Comparison of ENCODE assay signal across 6 cellular contexts in genomic region chr16:3458852-3459361, GRCh38. TPM values are rescaled to one million over a fixed set of nuclear protein-coding genes. Genes with fewer than 3 reads are reported as not detected.
DNase-seq lines count a peak whose midpoint lies in the region; ATAC-seq and FAIRE-seq lines count a peak whose summit lies in the region.

No MANE protein-coding gene starts in this region.

- peak overlapping the region; percentile 82 for H3K4me3 Mint-ChIP-seq in activated CD4-positive, alpha-beta T cell treated with anti-CD3 and anti-CD28 coated beads for 36 hours
- H3K4me3 Mint-ChIP-seq in activated naive CD8-positive, alpha-beta T cell treated with anti-CD3 and anti-CD28 coated beads for 36 hours, result peak overlapping the region; percentile 79

- H3K4me1 Mint-ChIP-seq in activated CD4-positive, alpha-beta T cell treated with anti-CD3 and anti-CD28 coated beads for 36 hours, result peaks cover 45% of the 10 kb centered on the region
- H3K4me1 Mint-ChIP-seq in activated naive CD8-positive, alpha-beta T cell treated with anti-CD3 and anti-CD28 coated beads for 36 hours, result peaks cover 43% of the 10 kb centered on the region

- intact Hi-C loops in activated CD4-positive, alpha-beta T cell treated with anti-CD3 and anti-CD28 coated beads for 36 hours (cut with DNase I, micrococcal nuclease), result loop anchor here (1.0 to 5.0 kb wide), 6 partner anchors 42 to 195 kb away; partner anchors contain the start of genes CLUAP1 (in 2 of the 2), ZNF174 (in 2 of the 2), ZSCAN32 (in 2 of the 2) and NLRC3 (in 1 of the 2)

- H2BK120ac ChIP-seq in mesendoderm (ENCODE audit: low read depth, low read length), result no peak overlapping the region

- no CpG with 5 or more reads among the region's 10 CpGs for WGBS in mesendoderm (ENCODE audit: extremely low coverage, insufficient coverage, low lambda C conversion rate)

- peak overlapping the region; percentile 86 for H3K27ac Mint-ChIP-seq in activated CD4-positive, alpha-beta T cell treated with anti-CD3 and anti-CD28 coated beads for 36 hours
- H3K27ac Mint-ChIP-seq in activated naive CD8-positive, alpha-beta T cell treated with anti-CD3 and anti-CD28 coated beads for 36 hours, result peak overlapping the region; percentile 88

- no peak overlapping the region for H4K8ac ChIP-seq in mesendoderm (ENCODE audit: low read depth, low read length)

- peak overlapping the region; percentile 93 for H3K27ac ChIP-seq in mesendoderm (ENCODE audit: low read depth, low read length)

- peak overlapping the region; percentile 58 for H3K4ac ChIP-seq in mesendoderm (ENCODE audit: low read depth, low read length)

- no peaks in the 10 kb centered on the region for H3K36me3 Mint-ChIP-seq in activated CD4-positive, alpha-beta T cell treated with anti-CD3 and anti-CD28 coated beads for 36 hours (ENCODE audit: low read depth)
- H3K36me3 Mint-ChIP-seq in activated naive CD8-positive, alpha-beta T cell treated with anti-CD3 and anti-CD28 coated beads for 36 hours, result peaks cover 2% of the 10 kb centered on the region

- H3K4me2 ChIP-seq in mesendoderm (ENCODE audit: low read length), result peak overlapping the region; percentile 86

- no peaks in the 10 kb centered on the region for H3K9me3 Mint-ChIP-seq in activated CD4-positive, alpha-beta T cell treated with anti-CD3 and anti-CD28 coated beads for 36 hours (ENCODE audit: low read depth)
- H3K9me3 Mint-ChIP-seq in activated naive CD8-positive, alpha-beta T cell treated with anti-CD3 and anti-CD28 coated beads for 36 hours, result no peaks in the 10 kb centered on the region

- H2AK5ac ChIP-seq in mesendoderm (ENCODE audit: low read length), result peak overlapping the region; percentile 29

- H3K27me3 ChIP-seq in mesendoderm (ENCODE audit: insufficient read depth, low read length, poor library complexity), result no peaks in the 10 kb centered on the region

- H3K9ac ChIP-seq in mesendoderm (ENCODE audit: low read length), result peak overlapping the region; percentile 97

- ATAC-seq in activated CD4-positive, alpha-beta T cell treated with anti-CD3 and anti-CD28 coated beads for 36 hours, result peak; percentile 4

- H3K27me3 Mint-ChIP-seq in activated CD4-positive, alpha-beta T cell treated with anti-CD3 and anti-CD28 coated beads for 36 hours, result no peaks in the 10 kb centered on the region
- no peaks in the 10 kb centered on the region for H3K27me3 Mint-ChIP-seq in activated naive CD8-positive, alpha-beta T cell treated with anti-CD3 and anti-CD28 coated beads for 36 hours

- peak overlapping the region; percentile 97 for H3K56ac ChIP-seq in mesendoderm (ENCODE audit: low read length)

- peaks cover 51% of the 10 kb centered on the region for H3K79me2 ChIP-seq in mesendoderm (ENCODE audit: control insufficient read depth, insufficient read depth, low read length)

- H3K4me1 ChIP-seq in mesendoderm (ENCODE audit: control insufficient read depth, low read depth, low read length), result peaks cover 12% of the 10 kb centered on the region

- peak overlapping the region; percentile 64 for H2BK5ac ChIP-seq in mesendoderm (ENCODE audit: low read length)

- H3K79me1 ChIP-seq in mesendoderm (ENCODE audit: low read length), result peaks cover 14% of the 10 kb centered on the region

- H3K4me3 ChIP-seq in mesendoderm (ENCODE audit: low read length), result peak overlapping the region; percentile 91

- CTCF ChIA-PET in activated CD4-positive, alpha-beta T cell treated with anti-CD3 and anti-CD28 coated beads for 36 hours (lab: Charles Lee), result interaction anchor here (0.8 to 1.0 kb wide), 2 partner anchors 62 to 91 kb away, joined by 3 read pairs; no protein-coding TSS in a partner anchor

- peak overlapping the region; percentile 90 for H3K18ac ChIP-seq in mesendoderm (ENCODE audit: low read length)

- FAIRE-seq in frontal cortex (lab: Jason Lieb, UNC), result no peak

- H3K36me3 ChIP-seq in mesendoderm (ENCODE audit: control insufficient read depth, insufficient read depth, low read length), result no peaks in the 10 kb centered on the region

- H2BK15ac ChIP-seq in mesendoderm (replicated peaks; ENCODE audit: low read depth), result no peak overlapping the region

- POLR2A ChIA-PET in activated CD4-positive, alpha-beta T cell treated with anti-CD3 and anti-CD28 coated beads for 36 hours (lab: Charles Lee), result interaction anchor here (0.7 kb wide), 1 partner anchor 119 kb away, joined by 3 read pairs; no protein-coding TSS in a partner anchor

- no peak overlapping the region for H4K5ac ChIP-seq in mesendoderm (ENCODE audit: low read length)

- peak overlapping the region; percentile 11 for H3K23ac ChIP-seq in mesendoderm (ENCODE audit: low read length)

- no peak for DNase-seq in activated CD4-positive, alpha-beta T cell treated with anti-CD3 and anti-CD28 coated beads for 36 hours
- no peak for DNase-seq in activated CD4-positive, alpha-beta T cell treated with anti-CD3 and anti-CD28 coated beads, Interleukin-2, amount 50 U/mL, for 48 hours
- no peak for DNase-seq in activated naive CD8-positive, alpha-beta T cell treated with anti-CD3 and anti-CD28 coated beads for 36 hours
- DNase-seq in mesendoderm (no peak), NCI-H2171 treated with DMSO at 0.1 percent for 48 hours (lab: John Stamatoyannopoulos, UW) (no peak), frontal cortex (ENCODE audit: low spot score in 2 of 2) (no peak)

RNA-seq across cellular contexts. Expression of gene NAA60, which starts 15.4 kb away (rescaled TPM):
- 10 to 100 TPM; 25.9 to 38.9 TPM for total RNA-seq in activated CD4-positive, alpha-beta T cell treated with anti-CD3 and anti-CD28 coated beads for 36 hours
- total RNA-seq in activated naive CD8-positive, alpha-beta T cell treated with anti-CD3 and anti-CD28 coated beads for 36 hours, result 10 to 100 TPM; 37.5 to 38.2 TPM
- 68.1 TPM for polyA plus RNA-seq in mesendoderm (2013, experiment 1 of 2)
- polyA plus RNA-seq in mesendoderm (2013, experiment 2 of 2), result 67.0 TPM
- 9.4 TPM for total RNA-seq in frontal cortex

RNA-seq across cellular contexts. Expression of gene ZNF597, which starts 15.6 kb away (rescaled TPM):
- 1 to 10 TPM; 1.9 to 2.4 TPM for total RNA-seq in activated CD4-positive, alpha-beta T cell treated with anti-CD3 and anti-CD28 coated beads for 36 hours
- 1 to 10 TPM; 2.7 TPM for total RNA-seq in activated naive CD8-positive, alpha-beta T cell treated with anti-CD3 and anti-CD28 coated beads for 36 hours
- polyA plus RNA-seq in mesendoderm (2013, experiment 1 of 2), result 1.5 TPM
- 1.3 TPM for polyA plus RNA-seq in mesendoderm (2013, experiment 2 of 2)
- total RNA-seq in frontal cortex, result 4.9 TPM

RNA-seq across cellular contexts. Expression of gene C16orf90, which starts 36.4 kb away (rescaled TPM):
- total RNA-seq in activated CD4-positive, alpha-beta T cell treated with anti-CD3 and anti-CD28 coated beads for 36 hours, result not detected
- not detected for total RNA-seq in activated naive CD8-positive, alpha-beta T cell treated with anti-CD3 and anti-CD28 coated beads for 36 hours
- not detected for polyA plus RNA-seq in mesendoderm (2013, experiment 1 of 2)
- polyA plus RNA-seq in mesendoderm (2013, experiment 2 of 2), result not detected
- not detected for total RNA-seq in frontal cortex

RNA-seq across cellular contexts. Expression of gene CLUAP1, which starts 41.9 kb away (rescaled TPM):
- 10 to 100 TPM; 20.2 to 21.3 TPM for total RNA-seq in activated CD4-positive, alpha-beta T cell treated with anti-CD3 and anti-CD28 coated beads for 36 hours
- 10 to 100 TPM in 1 of 2 experiments, 1 to 10 TPM in 1; 8.8 to 10.1 TPM for total RNA-seq in activated naive CD8-positive, alpha-beta T cell treated with anti-CD3 and anti-CD28 coated beads for 36 hours
- polyA plus RNA-seq in mesendoderm (2013, experiment 1 of 2), result 5.8 TPM
- polyA plus RNA-seq in mesendoderm (2013, experiment 2 of 2), result 5.9 TPM
- 42.0 TPM for total RNA-seq in frontal cortex

RNA-seq across cellular contexts. Expression of gene ZNF174, which starts 57.9 kb away (rescaled TPM):
- total RNA-seq in activated CD4-positive, alpha-beta T cell treated with anti-CD3 and anti-CD28 coated beads for 36 hours, result 1 to 10 TPM; 7.4 to 9.5 TPM
- 10 to 100 TPM in 1 of 2 experiments, 1 to 10 TPM in 1; 9.8 to 10.5 TPM for total RNA-seq in activated naive CD8-positive, alpha-beta T cell treated with anti-CD3 and anti-CD28 coated beads for 36 hours
- 9.1 TPM for polyA plus RNA-seq in mesendoderm (2013, experiment 1 of 2)
- polyA plus RNA-seq in mesendoderm (2013, experiment 2 of 2), result 9.2 TPM
- 10.2 TPM for total RNA-seq in frontal cortex
